In the genomic region with DNA sequence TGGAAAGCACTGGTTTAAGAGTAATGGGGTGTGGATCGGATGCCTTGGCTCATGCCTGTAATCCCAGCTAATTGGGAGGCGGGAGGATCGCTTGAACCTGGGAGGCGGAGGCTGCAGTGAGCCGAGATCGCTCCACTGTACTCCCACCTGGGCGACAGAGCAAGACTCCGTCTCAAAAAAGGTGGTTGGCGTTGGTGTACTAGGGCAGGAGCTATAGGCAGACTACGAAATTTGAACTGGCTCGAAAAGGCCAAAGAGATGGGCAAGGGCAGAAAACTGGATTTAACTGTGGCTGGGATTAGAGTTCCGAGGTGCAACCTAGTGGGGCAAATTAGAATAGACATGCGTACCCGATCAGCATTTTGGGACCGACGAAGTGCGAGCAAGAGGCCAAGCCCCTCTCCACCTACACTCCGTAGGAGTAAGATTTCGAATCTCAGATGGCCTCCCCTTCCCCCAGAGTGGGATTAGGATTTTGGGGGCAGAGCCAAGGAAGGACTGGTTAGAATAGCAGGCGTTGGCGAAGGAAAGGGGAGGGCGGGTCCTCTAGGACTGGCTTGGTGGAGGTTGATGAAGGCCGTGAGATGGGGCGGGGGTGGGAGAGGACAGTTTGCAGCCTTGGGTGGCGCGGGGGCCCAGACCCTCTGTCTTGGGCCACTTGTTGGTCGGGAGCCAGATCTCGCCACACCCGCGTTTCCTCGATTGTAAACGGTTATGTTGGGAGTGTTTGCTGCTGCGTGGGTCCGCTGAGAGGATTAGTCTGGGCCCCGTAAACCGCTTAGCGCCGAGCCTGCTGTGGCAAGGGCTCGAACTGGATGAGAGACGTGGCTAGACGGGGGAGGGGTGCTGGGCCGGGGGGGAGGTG, we compare ENCODE assay signal across 8 cellular contexts. TPM values are rescaled to one million over a fixed set of nuclear protein-coding genes. Genes with fewer than 3 reads are reported as not detected.
DNase-seq lines count a peak whose midpoint lies in the region; ATAC-seq and TF ChIP-seq lines count a peak whose summit lies in the region.

No MANE protein-coding gene starts in this region.

- WGBS in IMR-90 (ENCODE audit: extremely low coverage in 2 of 2, insufficient read length in 1 of 2), 2 experiments: 40% methylated on average over 19 of the region's 42 CpGs; no CpG with 5 or more reads in 1 of the 2 experiments

- ATAC-seq in IMR-90 (ENCODE audit: low read depth) (no peak; the same call in 1 of the 2 replicates), HG02610 (IDR thresholded peaks at IDR 0.05; ENCODE audit: unreplicated experiment) (no peak)

- in situ Hi-C loops in IMR-90 (cut with MboI; ENCODE audit: low sequenced_read_pairs) (no loop called here), astrocyte of the cerebellum (cut with HindIII; ENCODE audit: low sequenced_read_pairs) (no loop called here)

- CTCF ChIA-PET in IMR-90 (lab: Yijun Ruan, JAX): no interaction called here

- peak overlapping the region; percentile 86 for H3K23ac ChIP-seq in IMR-90 (ENCODE audit: low read depth, low read length)

- TF ChIP-seq CTCF in DOHH2 (IDR thresholded peaks at IDR 0.05; ENCODE audit: low read depth, low read length, poor library complexity, severe bottlenecking): no peak
- TF ChIP-seq CTCF in IMR-90 (conservative IDR thresholded peaks at IDR 0.05; ENCODE audit: low read depth, low read length): no peak
- TF ChIP-seq CTCF in astrocyte of the cerebellum (IDR thresholded peaks at IDR 0.05; ENCODE audit: low read depth, low read length, missing control alignments): no peak

- no peak for DNase-seq in IMR-90
- DNase-seq in astrocyte of the cerebellum (ENCODE audit: low read depth): no peak
- DNase-seq in iris pigment epithelial cell (ENCODE audit: low read depth): peak; percentile 84
- DNase-seq in stimulated activated CD8-positive, alpha-beta memory T cell treated with anti-CD3 and anti-CD28 coated beads, Interleukin-4, amount 100 ng/mL, for 48 hours: peak; percentile 66
- no peak for DNase-seq in globus pallidus (ENCODE audit: low spot score)
- no peak for DNase-seq in GOT3 (lab: John Stamatoyannopoulos, UW)

- H4K8ac ChIP-seq in IMR-90 (ENCODE audit: low read depth in 2 of 2, low read length in 2 of 2): peak overlapping the region; percentile 91 to 94

- H3K27ac ChIP-seq in DOHH2 (ENCODE audit: low read depth, low read length) (peak overlapping the region; percentile 88), IMR-90 (ENCODE audit: insufficient read depth, low read length) (peak overlapping the region; percentile 81)

- dilution Hi-C loops in IMR-90 (cut with HindIII; ENCODE audit: low sequenced_read_pairs, unreplicated experiment): no loop called here

- H3K36me3 ChIP-seq in DOHH2 (ENCODE audit: control insufficient read depth, low read length) (peaks cover 11% of the 10 kb centered on the region), IMR-90 (ENCODE audit: control insufficient read depth, insufficient read depth, low read length) (peaks cover 29% of the 10 kb centered on the region)

- H2BK15ac ChIP-seq in IMR-90 (ENCODE audit: low read depth, low read length): peak overlapping the region; percentile 70; the same call in 1 of the 3 replicates

- 0 out of 2 replicates have a peak overlapping the region, but pooled peaks have one; percentile 16 for H2BK20ac ChIP-seq in IMR-90 (ENCODE audit: low read depth, low read length)

- H3K4me2 ChIP-seq in DOHH2 (ENCODE audit: low read length) (peak overlapping the region; percentile 76), IMR-90 (ENCODE audit: low read depth, low read length) (peak overlapping the region; percentile 40)

- BruUV-seq in IMR-90 (replicated peaks; lab: Mats Ljungman, UMichigan): no TSS peak

- H2BK5ac ChIP-seq in IMR-90 (ENCODE audit: low read depth, low read length, poor library complexity, severe bottlenecking): peak overlapping the region; percentile 44

- H2BK120ac ChIP-seq in IMR-90 (ENCODE audit: low read depth, low read length): peak overlapping the region; percentile 51

- H3F3A ChIP-seq in DOHH2 (ENCODE audit: control insufficient read depth, insufficient read depth): 0 out of 2 replicates have a peak, but pooled peaks cover 2% of the 10 kb centered on the region

- peak overlapping the region; percentile 67 for H3K14ac ChIP-seq in IMR-90 (replicated peaks; ENCODE audit: low read depth, low read length)

- intact Hi-C loops in IMR-90 (cut with micrococcal nuclease): loop anchor here (1.0 kb wide), 1 partner anchor 15 kb away; no protein-coding TSS in a partner anchor

- H2AK9ac ChIP-seq in IMR-90 (replicated peaks; ENCODE audit: low read depth, low read length, poor library complexity): peak overlapping the region; percentile 98

- H3K4me3 ChIP-seq in DOHH2 (ENCODE audit: low read length): peak overlapping the region; percentile 80
- peak overlapping the region; percentile 58 for H3K4me3 ChIP-seq in IMR-90 (ENCODE audit: insufficient read depth, low read depth, low read length)
- H3K4me3 ChIP-seq in astrocyte of the cerebellum (ENCODE audit: low read depth, low read length): peak overlapping the region; percentile 63

- TF ChIP-seq RAD21 in IMR-90 (IDR thresholded peaks at IDR 0.05; ENCODE audit: low read length): no peak

- no peaks in the 10 kb centered on the region for H3K9me3 ChIP-seq in DOHH2 (ENCODE audit: control insufficient read depth, insufficient read depth, low read length)
- H3K9me3 ChIP-seq in IMR-90 (ENCODE audit: control insufficient read depth, insufficient read depth, low read length): no peaks in the 10 kb centered on the region

- POLR2A ChIA-PET in IMR-90 (lab: Charles Lee; ENCODE audit: unreplicated experiment): no interaction called here

- H3K56ac ChIP-seq in IMR-90 (ENCODE audit: extremely low read depth, insufficient read depth, low read length): peak overlapping the region; percentile 71; the same call in 1 of the 2 replicates

- H4K20me1 ChIP-seq in DOHH2 (ENCODE audit: control insufficient read depth, insufficient read depth, low read depth, low read length) (no peaks in the 10 kb centered on the region; the same call in 1 of the 2 replicates), IMR-90 (ENCODE audit: insufficient read depth, low read length) (peaks cover 20% of the 10 kb centered on the region)

- peak overlapping the region; percentile 90 for H3K4ac ChIP-seq in IMR-90 (ENCODE audit: low read depth, low read length)

- H3K9ac ChIP-seq in IMR-90 (ENCODE audit: low read depth, low read length): peak overlapping the region; percentile 54

- H3K79me2 ChIP-seq in DOHH2 (ENCODE audit: control insufficient read depth, low read length): peaks cover 17% of the 10 kb centered on the region

- H3K18ac ChIP-seq in IMR-90 (ENCODE audit: low read depth, low read length): peak overlapping the region; percentile 14; the same call in 1 of the 2 replicates

- no peaks in the 10 kb centered on the region for H3K9me2 ChIP-seq in DOHH2 (replicated peaks; ENCODE audit: control insufficient read depth, low read length)

- peaks cover 3 to 38% of the 10 kb centered on the region in 2 experiments; a peak in 3 of 4 replicates for H3K79me1 ChIP-seq in IMR-90 (ENCODE audit: low read depth in 1 of 2, low read length in 2 of 2)

- H4K5ac ChIP-seq in IMR-90 (ENCODE audit: low read depth, low read length): peak overlapping the region; percentile 60

- H2AK5ac ChIP-seq in IMR-90 (ENCODE audit: low read depth, low read length): peak overlapping the region; percentile 94

- H3K4me1 ChIP-seq in DOHH2 (ENCODE audit: control insufficient read depth, low read length) (peaks cover 31% of the 10 kb centered on the region), IMR-90 (ENCODE audit: control insufficient read depth, insufficient read depth, low read length) (peaks cover 14% of the 10 kb centered on the region)

- H4K91ac ChIP-seq in IMR-90 (ENCODE audit: insufficient read depth, low read depth, low read length): peak overlapping the region; percentile 83

- TF ChIP-seq POLR2A in IMR-90 (IDR thresholded peaks at IDR 0.05; ENCODE audit: low read depth, low read length): no peak

- peaks cover 13% of the 10 kb centered on the region for H3K9me1 ChIP-seq in IMR-90 (ENCODE audit: insufficient read depth, low read length)

- H3K27me3 ChIP-seq in DOHH2 (ENCODE audit: control insufficient read depth, low read length): no peaks in the 10 kb centered on the region
- H3K27me3 ChIP-seq in IMR-90 (ENCODE audit: control insufficient read depth, insufficient read depth, low read length): no peaks in the 10 kb centered on the region

- peak overlapping the region; percentile 90 for H2AFZ ChIP-seq in IMR-90 (replicated peaks; ENCODE audit: low read length, poor library complexity)

TF ChIP-seq in IMR-90, 13 proteins besides CTCF, POLR2A, EP300 and RAD21 (continues in another document):
- no peak for TF ChIP-seq RFX5 (IDR thresholded peaks at IDR 0.05; ENCODE audit: low read depth, low read length)
- TF ChIP-seq CHD1 (IDR thresholded peaks at IDR 0.05; ENCODE audit: low read depth, low read length): no peak
- TF ChIP-seq CEBPB (IDR thresholded peaks at IDR 0.05; ENCODE audit: low read depth, low read length): no peak
- no peak for TF ChIP-seq MXI1 (IDR thresholded peaks at IDR 0.05; ENCODE audit: borderline replicate concordance, low read depth, low read length)

RNA-seq across cellular contexts. Expression of a gene that starts 2.0 kb away (rescaled TPM):
- 0.36 and 0.56 TPM in 2 replicates for total RNA-seq in IMR-90 (2012; rRNA removed)
- 7.8 and 11.0 TPM in 2 replicates for polyA plus RNA-seq in IMR-90 (2012; rRNA removed)
- 3.7 and 17.5 TPM in 2 replicates for polyA plus RNA-seq in IMR-90 (2012; cell fraction: cytosol; rRNA removed)
- polyA plus RNA-seq in IMR-90 (2012; cell fraction: nucleus; rRNA removed; ENCODE audit: low replicate concordance): 25.4 and 47.4 TPM in 2 replicates

RNA-seq across cellular contexts. Expression of a gene that starts 16.4 kb away (rescaled TPM):
- total RNA-seq in IMR-90 (2012; rRNA removed): 2.9 and 3.6 TPM in 2 replicates
- 8.6 and 9.6 TPM in 2 replicates for polyA plus RNA-seq in IMR-90 (2012; rRNA removed)
- 5.6 and 8.4 TPM in 2 replicates for polyA plus RNA-seq in IMR-90 (2012; cell fraction: cytosol; rRNA removed)
- 29.1 and 33.9 TPM in 2 replicates for polyA plus RNA-seq in IMR-90 (2012; cell fraction: nucleus; rRNA removed; ENCODE audit: low replicate concordance)

RNA-seq across cellular contexts. Expression of a gene that starts 37.0 kb away (rescaled TPM):
- under 0.01 TPM in 1 of 2 replicates, not detected in the other for total RNA-seq in IMR-90 (2012; rRNA removed)
- polyA plus RNA-seq in IMR-90 (2012; rRNA removed): 1.0 TPM in 2 replicates
- polyA plus RNA-seq in IMR-90 (2012; cell fraction: cytosol; rRNA removed): 0.36 and 1.1 TPM in 2 replicates
- polyA plus RNA-seq in IMR-90 (2012; cell fraction: nucleus; rRNA removed; ENCODE audit: low replicate concordance): 12.7 and 23.5 TPM in 2 replicates

RNA-seq across cellular contexts. Expression of a gene that starts 41.7 kb away (rescaled TPM):
- 1.6 and 1.9 TPM in 2 replicates for total RNA-seq in IMR-90 (2012; rRNA removed)
- polyA plus RNA-seq in IMR-90 (2012; rRNA removed): 6.5 and 7.3 TPM in 2 replicates
- polyA plus RNA-seq in IMR-90 (2012; cell fraction: cytosol; rRNA removed): 4.4 and 12.4 TPM in 2 replicates
- 14.7 and 19.5 TPM in 2 replicates for polyA plus RNA-seq in IMR-90 (2012; cell fraction: nucleus; rRNA removed; ENCODE audit: low replicate concordance)

RNA-seq across cellular contexts. Expression of a gene that starts 59.3 kb away (rescaled TPM):
- total RNA-seq in IMR-90 (2012; rRNA removed): under 0.01 TPM in 1 of 2 replicates, not detected in the other
- polyA plus RNA-seq in IMR-90 (2012; rRNA removed): not detected in 2 replicates
- polyA plus RNA-seq in IMR-90 (2012; cell fraction: cytosol; rRNA removed): 0.11 TPM in 1 of 2 replicates, not detected in the other
- polyA plus RNA-seq in IMR-90 (2012; cell fraction: nucleus; rRNA removed; ENCODE audit: low replicate concordance): 0.03 and 0.05 TPM in 2 replicates

Comparison
In these comparisons a context has a peak if more than half of its experiments do, and no peak if none do; other contexts are left out.
1. DNase-seq: peak in iris pigment epithelial cell (single experiment) and stimulated activated CD8-positive, alpha-beta memory T cell treated with anti-CD3 and anti-CD28 coated beads, Interleukin-4, amount 100 ng/mL, for 48 hours (single experiment); none in IMR-90 (single experiment), astrocyte of the cerebellum (single experiment), globus pallidus (single experiment) and GOT3 (single experiment).
2. Peak in every context shown above with its lines, with median percentiles within 50 percentile points of each other: H3K4me3 ChIP-seq.